27 cellular contexts compared by ENCODE assay signal in the genomic region with DNA sequence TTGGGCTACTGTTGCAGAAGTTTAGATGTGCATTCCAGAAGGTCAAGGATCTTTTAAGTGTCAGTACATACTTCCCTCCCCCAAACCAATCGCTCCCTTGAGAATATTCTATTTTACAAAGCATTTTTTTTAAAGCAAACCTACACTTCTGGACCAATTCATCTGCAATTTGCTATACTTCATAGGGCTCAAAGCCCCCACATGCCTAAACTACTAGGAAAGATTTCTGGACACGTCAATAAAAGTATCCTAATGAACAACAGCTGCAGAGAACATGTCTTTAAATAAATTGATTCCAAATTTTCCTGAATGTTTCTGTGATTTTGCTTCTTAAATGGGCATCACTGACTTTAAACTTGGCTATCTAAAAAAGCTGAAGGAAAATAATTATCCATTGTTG.
"Had no signal": no experiment of that assay in that cellular context is flagged by ENCODE, and none has a peak within 500 bp of the region (broad histone marks: within the 10 kb centered on the region; RNA-seq: fewer than 3 reads in every experiment).

No MANE protein-coding gene starts in this region.

- H3K4me3 ChIP-seq: neural progenitor cell, ovary, psoas muscle, right lobe of liver, sigmoid colon, stomach, thoracic aorta, thyroid gland, tibial nerve, upper lobe of left lung, vagina had no signal

- H3K27me3 ChIP-seq: neural progenitor cell, ovary, right lobe of liver, sigmoid colon, stomach, thyroid gland, tibial nerve, upper lobe of left lung, vagina had no signal

- ATAC-seq: psoas muscle; right cardiac atrium; right lobe of liver; stimulated activated effector memory CD8-positive, alpha-beta T cell treated with anti-CD3 and anti-CD28 coated beads, Interleukin-12 subunit alpha, Interleukin-12 subunit beta, amount 100 ng/mL, for 72 hours; stimulated activated naive B cell treated with anti-CD40 and anti-IgM and Interleukin-4, amounts not matched to agents 10 μg/mL and 1 μg/mL and 100 μg/mL, for 72 hours had no signal

- H3K79me2 ChIP-seq: parathyroid adenoma had no signal

- H3K27ac Mint-ChIP-seq: nephron; neural progenitor cell; progenitor cell of endocrine pancreas; stimulated activated effector memory CD8-positive, alpha-beta T cell treated with anti-CD3 and anti-CD28 coated beads, Interleukin-12 subunit alpha, Interleukin-12 subunit beta, amount 100 ng/mL, for 72 hours; stimulated activated naive B cell treated with anti-CD40 and anti-IgM and Interleukin-4, amounts not matched to agents 10 μg/mL and 1 μg/mL and 100 μg/mL, for 72 hours; stimulated activated naive CD8-positive, alpha-beta T cell treated with anti-CD3 and anti-CD28 coated beads, Interleukin-15, Interleukin-2, amounts not matched to agents 100 ng/mL and 50 ng/mL, for 24 hours had no signal

- H3K36me3 Mint-ChIP-seq: neural progenitor cell; stimulated activated effector memory CD8-positive, alpha-beta T cell treated with anti-CD3 and anti-CD28 coated beads, Interleukin-12 subunit alpha, Interleukin-12 subunit beta, amount 100 ng/mL, for 72 hours; stimulated activated naive B cell treated with anti-CD40 and anti-IgM and Interleukin-4, amounts not matched to agents 10 μg/mL and 1 μg/mL and 100 μg/mL, for 72 hours had no signal

- H2AFZ ChIP-seq: neural progenitor cell, parathyroid adenoma had no signal

- DNase-seq: occipital lobe; ovary; posterior cingulate gyrus; psoas muscle; right cardiac atrium; right lobe of liver; sigmoid colon; small intestine; stimulated activated CD4-positive, alpha-beta T cell treated with anti-CD3 and anti-CD28 coated beads, Interleukin-15, amount 100 ng/mL, for 24 hours; stimulated activated CD4-positive, alpha-beta T cell treated with anti-CD3 and anti-CD28 coated beads, Interleukin-2, amount 100 ng/mL, for 24 hours; stimulated activated CD4-positive, alpha-beta T cell treated with anti-CD3 and anti-CD28 coated beads, Interleukin-2, amount 100 ng/mL, for 48 hours; stimulated activated CD4-positive, alpha-beta T cell treated with anti-CD3 and anti-CD28 coated beads, Interleukin-4, amount 100 ng/mL, for 24 hours; stimulated activated naive B cell treated with anti-CD40 and anti-IgM and Interleukin-4, amounts not matched to agents 10 μg/mL and 1 μg/mL and 100 μg/mL, for 72 hours; stimulated activated naive CD4-positive, alpha-beta T cell treated with Interleukin-2 at 50 U/mL for 16 hours; stomach; thyroid gland; trophoblast cell; upper lobe of left lung had no signal

- H3K9me3 ChIP-seq: ovary, psoas muscle, right lobe of liver, sigmoid colon, stomach, thoracic aorta, thyroid gland, tibial nerve, upper lobe of left lung, vagina had no signal

- H3K4me3 Mint-ChIP-seq: nephron; neural progenitor cell; stimulated activated effector memory CD8-positive, alpha-beta T cell treated with anti-CD3 and anti-CD28 coated beads, Interleukin-12 subunit alpha, Interleukin-12 subunit beta, amount 100 ng/mL, for 72 hours; stimulated activated naive B cell treated with anti-CD40 and anti-IgM and Interleukin-4, amounts not matched to agents 10 μg/mL and 1 μg/mL and 100 μg/mL, for 72 hours; stimulated activated naive CD8-positive, alpha-beta T cell treated with anti-CD3 and anti-CD28 coated beads, Interleukin-15, Interleukin-2, amounts not matched to agents 100 ng/mL and 50 ng/mL, for 24 hours had no signal

- H3K9ac ChIP-seq: neural progenitor cell, parathyroid adenoma had no signal

- H3K4me2 ChIP-seq: neural progenitor cell had no signal

- H3K4me1 Mint-ChIP-seq: neural progenitor cell; stimulated activated effector memory CD8-positive, alpha-beta T cell treated with anti-CD3 and anti-CD28 coated beads, Interleukin-12 subunit alpha, Interleukin-12 subunit beta, amount 100 ng/mL, for 72 hours; stimulated activated naive B cell treated with anti-CD40 and anti-IgM and Interleukin-4, amounts not matched to agents 10 μg/mL and 1 μg/mL and 100 μg/mL, for 72 hours had no signal

- H3K4me1 ChIP-seq: neural progenitor cell, parathyroid adenoma, psoas muscle, right lobe of liver, stomach, thyroid gland, tibial nerve, upper lobe of left lung, vagina had no signal

- H3K9me3 Mint-ChIP-seq: nephron; neural progenitor cell; stimulated activated effector memory CD8-positive, alpha-beta T cell treated with anti-CD3 and anti-CD28 coated beads, Interleukin-12 subunit alpha, Interleukin-12 subunit beta, amount 100 ng/mL, for 72 hours; stimulated activated naive B cell treated with anti-CD40 and anti-IgM and Interleukin-4, amounts not matched to agents 10 μg/mL and 1 μg/mL and 100 μg/mL, for 72 hours; stimulated activated naive CD8-positive, alpha-beta T cell treated with anti-CD3 and anti-CD28 coated beads, Interleukin-15, Interleukin-2, amounts not matched to agents 100 ng/mL and 50 ng/mL, for 24 hours had no signal

- H3K36me3 ChIP-seq: neural progenitor cell, ovary, right lobe of liver, sigmoid colon, stomach, thoracic aorta, thyroid gland, tibial nerve, upper lobe of left lung, vagina had no signal

- H3K27ac ChIP-seq: neural progenitor cell, ovary, parathyroid adenoma, psoas muscle, right lobe of liver, sigmoid colon, stomach, thoracic aorta, thyroid gland, tibial nerve, upper lobe of left lung, vagina had no signal
